Comparison of ENCODE assay signal across 8 cellular contexts in the genomic region with DNA sequence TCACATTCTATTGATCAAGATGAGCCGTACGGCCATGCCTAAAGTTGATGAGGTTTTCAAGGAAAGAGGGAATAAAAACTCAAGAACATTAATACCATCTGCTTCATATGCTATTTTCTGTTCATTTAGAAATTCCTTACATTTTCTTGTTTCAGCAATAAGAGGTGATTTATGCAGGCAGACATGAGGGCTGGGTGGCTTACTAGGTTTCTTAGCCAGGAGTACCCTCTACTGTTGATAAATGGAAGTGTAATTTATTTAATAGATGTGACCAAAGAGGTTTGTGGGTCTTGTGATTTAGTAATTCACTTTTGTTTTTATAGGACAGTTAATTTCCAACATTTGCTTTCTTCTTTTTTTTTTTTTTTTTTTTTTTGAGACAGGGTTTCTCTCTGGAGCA. TPM values are rescaled to one million over a fixed set of nuclear protein-coding genes. Genes with fewer than 3 reads are reported as not detected.
A peak's percentile ranks its signal among the peaks of the same experiment; 100 is the strongest.
DNase-seq lines count a peak whose midpoint lies in the region; ATAC-seq, FAIRE-seq and TF ChIP-seq lines count a peak whose summit lies in the region.

No MANE protein-coding gene starts in this region.

- ATAC-seq in activated CD4-positive, alpha-beta T cell treated with anti-CD3 and anti-CD28 coated beads for 36 hours = peak; percentile 44
- ATAC-seq in HG03045 (IDR thresholded peaks at IDR 0.05; ENCODE audit: unreplicated experiment) (no peak), GM21825 (IDR thresholded peaks at IDR 0.05; ENCODE audit: unreplicated experiment) (no peak)

- peaks cover under 1% of the 10 kb centered on the region for H3K4me1 Mint-ChIP-seq in activated CD4-positive, alpha-beta T cell treated with anti-CD3 and anti-CD28 coated beads for 36 hours

- H3K4me3 Mint-ChIP-seq in activated CD4-positive, alpha-beta T cell treated with anti-CD3 and anti-CD28 coated beads for 36 hours = no peak overlapping the region

- no peak for TF ChIP-seq POLR2A in endothelial cell of umbilical vein (IDR thresholded peaks at IDR 0.05; ENCODE audit: low read depth, low read length)

- peak; percentile 54; the same call in 1 of the 2 replicates for TF ChIP-seq CTCF in OCI-LY1 (IDR thresholded peaks at IDR 0.05; ENCODE audit: low read length)
- TF ChIP-seq CTCF in endothelial cell of umbilical vein (IDR thresholded peaks at IDR 0.05; ENCODE audit: extremely low read depth in 1 of 2, insufficient read depth in 1 of 2, low read depth in 1 of 2, low read length in 2 of 2) = peak; percentile 14 to 31

- H3K9ac ChIP-seq in OCI-LY1 (ENCODE audit: low read length) (no peak overlapping the region), endothelial cell of umbilical vein (replicated peaks; ENCODE audit: extremely low read depth, insufficient read depth, low read length) (no peak overlapping the region)

- no peaks in the 10 kb centered on the region for H3F3A ChIP-seq in OCI-LY1 (ENCODE audit: insufficient read depth, low read length)

- intact Hi-C loops in activated CD4-positive, alpha-beta T cell treated with anti-CD3 and anti-CD28 coated beads for 36 hours (cut with DNase I, micrococcal nuclease) = loop anchor here (1.0 to 5.0 kb wide), 4 partner anchors 79 to 124 kb away; partner anchors contain the start of gene DKC1 (in 1 of the 2)
- intact Hi-C loops in endothelial cell of umbilical vein (cut with micrococcal nuclease) = loop anchor here (1.0 to 2.0 kb wide), 3 partner anchors 36 to 91 kb away; partner anchors contain the start of genes DKC1 and MPP1

- FAIRE-seq in endothelial cell of umbilical vein (lab: Jason Lieb, UNC) = peak; percentile 46

- no peak overlapping the region for H3K4me3 ChIP-seq in OCI-LY1 (ENCODE audit: low read depth, low read length, poor library complexity, severe bottlenecking)
- no peak overlapping the region for H3K4me3 ChIP-seq in endothelial cell of umbilical vein (replicated peaks in 1 of 3; ENCODE audit: insufficient read depth in 1 of 3, low read depth in 1 of 3, low read length in 3 of 3)

- no peaks in the 10 kb centered on the region for H3K9me3 ChIP-seq in OCI-LY1 (ENCODE audit: low read length)
- H3K9me3 ChIP-seq in endothelial cell of umbilical vein (replicated peaks; ENCODE audit: control insufficient read depth, insufficient read depth, low read length) = no peaks in the 10 kb centered on the region

- H4K20me1 ChIP-seq in OCI-LY1 (ENCODE audit: insufficient read depth, low read length) (no peaks in the 10 kb centered on the region), endothelial cell of umbilical vein (replicated peaks; ENCODE audit: control insufficient read depth, extremely low read depth, insufficient read depth, low read length) (no peaks in the 10 kb centered on the region)

- H3K36me3 ChIP-seq in OCI-LY1 (ENCODE audit: insufficient read depth, low read length) = no peaks in the 10 kb centered on the region
- H3K36me3 ChIP-seq in endothelial cell of umbilical vein (ENCODE audit: control insufficient read depth in 2 of 2, extremely low read depth in 1 of 2, insufficient read depth in 2 of 2, low read length in 2 of 2) = no peaks in the 10 kb centered on the region

- H3K27ac Mint-ChIP-seq in activated CD4-positive, alpha-beta T cell treated with anti-CD3 and anti-CD28 coated beads for 36 hours = no peak overlapping the region

- H3K4me1 ChIP-seq in OCI-LY1 (ENCODE audit: insufficient read depth, low read length, severe bottlenecking) = no peaks in the 10 kb centered on the region
- no peaks in the 10 kb centered on the region for H3K4me1 ChIP-seq in endothelial cell of umbilical vein (ENCODE audit: control insufficient read depth, extremely low read depth, insufficient read depth, low read length)

- H3K27me3 Mint-ChIP-seq in activated CD4-positive, alpha-beta T cell treated with anti-CD3 and anti-CD28 coated beads for 36 hours = no peaks in the 10 kb centered on the region

- H3K4me2 ChIP-seq in OCI-LY1 (ENCODE audit: low read length) (no peak overlapping the region), endothelial cell of umbilical vein (ENCODE audit: insufficient read depth, low read length) (no peak overlapping the region)

- dilution Hi-C loops in endothelial cell of umbilical vein (cut with MboI; ENCODE audit: extremely low pct_ligation_motif_present, low sequenced_read_pairs) = no loop called here

- H3K79me2 ChIP-seq in OCI-LY1 (ENCODE audit: insufficient read depth, low read length) (no peaks in the 10 kb centered on the region), endothelial cell of umbilical vein (ENCODE audit: control insufficient read depth, insufficient read depth, low read length) (no peaks in the 10 kb centered on the region)

- H2AFZ ChIP-seq in OCI-LY1 (ENCODE audit: low read length) (no peak overlapping the region), endothelial cell of umbilical vein (ENCODE audit: low read depth, low read length) (no peak overlapping the region)

- no TSS peak for BruUV-seq in endothelial cell of umbilical vein (replicated peaks; lab: Mats Ljungman, UMichigan)

- no peaks in the 10 kb centered on the region for H3K36me3 Mint-ChIP-seq in activated CD4-positive, alpha-beta T cell treated with anti-CD3 and anti-CD28 coated beads for 36 hours (ENCODE audit: low read depth)

- H3K9me1 ChIP-seq in endothelial cell of umbilical vein (replicated peaks; ENCODE audit: control insufficient read depth, extremely low read depth, insufficient read depth, low read length) = no peaks in the 10 kb centered on the region

- H3K27ac ChIP-seq in OCI-LY1 (ENCODE audit: low read depth, low read length, poor library complexity, severe bottlenecking) (no peak overlapping the region), endothelial cell of umbilical vein (ENCODE audit: insufficient read depth, low read depth, low read length) (no peak overlapping the region)

- CTCF ChIA-PET in activated CD4-positive, alpha-beta T cell treated with anti-CD3 and anti-CD28 coated beads for 36 hours (lab: Charles Lee) = interaction anchor here (0.6 to 3.9 kb wide), 5 partner anchors 12 to 157 kb away, joined by 3 to 21 read pairs (median 3); no protein-coding TSS in a partner anchor
- CTCF ChIA-PET in endothelial cell of umbilical vein (lab: Charles Lee) = interaction anchor here (0.7 to 1.6 kb wide), 7 partner anchors 22 to 92 kb away, joined by 3 to 17 read pairs (median 4); partner anchors contain the start of genes GAB3 and MPP1

- H3K9me3 Mint-ChIP-seq in activated CD4-positive, alpha-beta T cell treated with anti-CD3 and anti-CD28 coated beads for 36 hours (ENCODE audit: low read depth) = no peaks in the 10 kb centered on the region

- H3K9me2 ChIP-seq in OCI-LY1 (ENCODE audit: low read depth, low read length) = no peaks in the 10 kb centered on the region

- POLR2A ChIA-PET in activated CD4-positive, alpha-beta T cell treated with anti-CD3 and anti-CD28 coated beads for 36 hours (lab: Charles Lee) = no interaction called here
- POLR2A ChIA-PET in endothelial cell of umbilical vein (lab: Charles Lee) = no interaction called here

- H3K27me3 ChIP-seq in OCI-LY1 (ENCODE audit: insufficient read depth, low read length) = no peaks in the 10 kb centered on the region
- H3K27me3 ChIP-seq in endothelial cell of umbilical vein (ENCODE audit: control insufficient read depth in 2 of 2, insufficient read depth in 2 of 2, low read length in 2 of 2) = no peaks in the 10 kb centered on the region

- peak; percentile 6 for DNase-seq in activated CD4-positive, alpha-beta T cell treated with anti-CD3 and anti-CD28 coated beads for 36 hours
- DNase-seq in activated CD4-positive, alpha-beta T cell treated with anti-CD3 and anti-CD28 coated beads for 1 hour = no peak
- DNase-seq in HT-29 (ENCODE audit: low spot score) (peak; percentile 69), endothelial cell of umbilical vein (ENCODE audit: low read depth, low spot score) (peak; percentile 64), non-pigmented ciliary epithelial cell (ENCODE audit: low read depth) (peak; percentile 13)

TF ChIP-seq in endothelial cell of umbilical vein, 7 proteins besides CTCF, POLR2A, EP300 and RAD21 (continues in another document):
- no peak for TF ChIP-seq JUN (IDR thresholded peaks at IDR 0.05; ENCODE audit: borderline replicate concordance, insufficient read depth, insufficient read length, low read depth)

RNA-seq across cellular contexts. Expression of gene SMIM9, which starts 6.4 kb away (rescaled TPM):
- total RNA-seq in activated CD4-positive, alpha-beta T cell treated with anti-CD3 and anti-CD28 coated beads for 36 hours = not detected
- not detected in 2 replicates for total RNA-seq in HT-29 (2014; rRNA removed; shearing (Covaris generic))
- total RNA-seq in endothelial cell of umbilical vein = not detected in 2 replicates
- not detected in 2 replicates for polyA plus RNA-seq in endothelial cell of umbilical vein
- polyA plus RNA-seq in endothelial cell of umbilical vein (2011; cell fraction: cytosol; rRNA removed) = not detected in 2 replicates
- polyA plus RNA-seq in endothelial cell of umbilical vein (2011; cell fraction: nucleus; rRNA removed) = not detected in 2 replicates
- polyA plus RNA-seq in endothelial cell of umbilical vein (2012) = not detected in 2 replicates
- polyA minus RNA-seq in endothelial cell of umbilical vein = not detected in 2 replicates
- not detected for polyA minus RNA-seq in endothelial cell of umbilical vein (2011; cell fraction: cytosol; rRNA and poly(A)+ RNA removed)
- not detected in 2 replicates for polyA minus RNA-seq in endothelial cell of umbilical vein (2011; cell fraction: nucleus; rRNA and poly(A)+ RNA removed)

RNA-seq across cellular contexts. Expression of gene MPP1, which starts 35.6 kb away (rescaled TPM):
- 10 to 100 TPM; 24.1 to 27.6 TPM for total RNA-seq in activated CD4-positive, alpha-beta T cell treated with anti-CD3 and anti-CD28 coated beads for 36 hours
- total RNA-seq in HT-29 (2014; rRNA removed; shearing (Covaris generic)) = not detected in 2 replicates
- 27.0 and 32.3 TPM in 2 replicates for total RNA-seq in endothelial cell of umbilical vein
- 22.1 and 23.0 TPM in 2 replicates for polyA plus RNA-seq in endothelial cell of umbilical vein
- polyA plus RNA-seq in endothelial cell of umbilical vein (2011; cell fraction: cytosol; rRNA removed) = 28.7 and 30.8 TPM in 2 replicates
- polyA plus RNA-seq in endothelial cell of umbilical vein (2011; cell fraction: nucleus; rRNA removed) = 61.9 and 67.2 TPM in 2 replicates
- 30.5 and 34.4 TPM in 2 replicates for polyA plus RNA-seq in endothelial cell of umbilical vein (2012)
- 27.6 and 33.9 TPM in 2 replicates for polyA minus RNA-seq in endothelial cell of umbilical vein
- 3.5 TPM for polyA minus RNA-seq in endothelial cell of umbilical vein (2011; cell fraction: cytosol; rRNA and poly(A)+ RNA removed)
- 19.2 and 26.0 TPM in 2 replicates for polyA minus RNA-seq in endothelial cell of umbilical vein (2011; cell fraction: nucleus; rRNA and poly(A)+ RNA removed)

RNA-seq across cellular contexts. Expression of gene F8A1, which starts 45.3 kb away (rescaled TPM):
- total RNA-seq in activated CD4-positive, alpha-beta T cell treated with anti-CD3 and anti-CD28 coated beads for 36 hours = 10 to 100 TPM in 1 of 2 experiments, 1 to 10 TPM in 1; 7.9 to 11.5 TPM
- 22.1 and 26.4 TPM in 2 replicates for total RNA-seq in HT-29 (2014; rRNA removed; shearing (Covaris generic))
- 11.4 and 19.8 TPM in 2 replicates for total RNA-seq in endothelial cell of umbilical vein
- polyA plus RNA-seq in endothelial cell of umbilical vein = 9.6 and 10.0 TPM in 2 replicates
- 5.7 and 6.4 TPM in 2 replicates for polyA plus RNA-seq in endothelial cell of umbilical vein (2011; cell fraction: cytosol; rRNA removed)
- polyA plus RNA-seq in endothelial cell of umbilical vein (2011; cell fraction: nucleus; rRNA removed) = 3.1 and 3.5 TPM in 2 replicates
- polyA plus RNA-seq in endothelial cell of umbilical vein (2012) = 12.6 and 15.3 TPM in 2 replicates
- 7.3 and 9.1 TPM in 2 replicates for polyA minus RNA-seq in endothelial cell of umbilical vein
- polyA minus RNA-seq in endothelial cell of umbilical vein (2011; cell fraction: cytosol; rRNA and poly(A)+ RNA removed) = 11.3 TPM
- 3.8 and 4.2 TPM in 2 replicates for polyA minus RNA-seq in endothelial cell of umbilical vein (2011; cell fraction: nucleus; rRNA and poly(A)+ RNA removed)

Comparison
In these comparisons a context has a peak if more than half of its experiments do, and no peak if none do; other contexts are left out.
1. RNA of gene MPP1, which starts 35.6 kb away (total RNA-seq): 27.0 to 32.3 TPM in endothelial cell of umbilical vein and 24.1 to 27.6 TPM in activated CD4-positive, alpha-beta T cell treated with anti-CD3 and anti-CD28 coated beads for 36 hours; not detected in HT-29; every median in the first group is over 10 times any median in the second.